8 cellular contexts compared by ENCODE assay signal in the genomic region with DNA sequence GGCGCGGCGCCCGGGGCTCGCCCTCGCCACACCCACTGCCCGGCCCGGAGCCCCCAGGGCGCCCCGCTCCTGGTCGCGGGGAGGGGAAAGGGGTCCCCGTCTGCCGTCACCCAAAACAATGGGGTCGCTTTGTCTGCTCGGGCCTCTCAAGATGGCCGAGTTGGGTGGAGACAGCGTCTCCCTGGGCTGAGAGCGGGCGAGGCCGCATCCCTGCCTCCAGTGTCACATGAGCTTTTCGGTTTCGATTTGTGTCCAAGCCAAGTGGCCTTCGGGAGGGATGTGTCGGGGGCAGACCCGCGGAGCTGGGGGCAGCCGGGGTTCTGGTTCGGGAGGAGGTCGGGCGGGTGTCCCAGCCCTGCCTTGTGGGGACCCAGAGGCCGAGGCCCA. TPM values are rescaled to one million over a fixed set of nuclear protein-coding genes. Genes with fewer than 3 reads are reported as not detected.
A peak's percentile ranks its signal among the peaks of the same experiment; 100 is the strongest.
DNase-seq lines count a peak whose midpoint lies in the region; ATAC-seq and TF ChIP-seq lines count a peak whose summit lies in the region.

No MANE protein-coding gene starts in this region.

- H3K9me3 ChIP-seq in PC-3 (ENCODE audit: low read length) (no peaks in the 10 kb centered on the region), neuron (ENCODE audit: low read length) (no peaks in the 10 kb centered on the region), thoracic aorta (no peaks in the 10 kb centered on the region)

- H3K27me3 ChIP-seq in PC-3 (ENCODE audit: low read length) (no peaks in the 10 kb centered on the region), neuron (ENCODE audit: insufficient read depth, low read length) (no peaks in the 10 kb centered on the region), thoracic aorta (replicated peaks; ENCODE audit: insufficient read depth) (no peaks in the 10 kb centered on the region)

- no peaks in the 10 kb centered on the region for H3K9me2 ChIP-seq in PC-3 (replicated peaks; ENCODE audit: low read length)

- H4K20me1 ChIP-seq in PC-3 (ENCODE audit: low read length) = peaks cover 13% of the 10 kb centered on the region; the same call in 1 of the 2 replicates

- ATAC-seq in GM19372 (IDR thresholded peaks at IDR 0.05; ENCODE audit: low read depth, unreplicated experiment) = peak; percentile 14
- peak; percentile 22 for ATAC-seq in HG03469 (IDR thresholded peaks at IDR 0.05; ENCODE audit: unreplicated experiment)
- peak; percentile 7; the same call in 1 of the 2 replicates for ATAC-seq in PC-3
- ATAC-seq in thoracic aorta (ENCODE audit: insufficient number of reproducible peaks, low FRiP score, low read depth) = peak; percentile 59

- peak overlapping the region; percentile 56 for H3K27ac ChIP-seq in PC-3 (ENCODE audit: low read length)
- peak overlapping the region; percentile 92 to 95 for H3K27ac ChIP-seq in thoracic aorta

- CTCF ChIA-PET in PC-3 (lab: Charles Lee) = no interaction called here

- H3K4me1 ChIP-seq in PC-3 (ENCODE audit: insufficient read depth, low read length) (peaks cover 50% of the 10 kb centered on the region), neuron (ENCODE audit: insufficient read depth, low read length) (peaks cover 21% of the 10 kb centered on the region), thoracic aorta (ENCODE audit: control insufficient read depth in 1 of 2, low read depth in 2 of 2) (peaks cover 10 to 37% of the 10 kb centered on the region in 2 donors)

- peaks cover 58% of the 10 kb centered on the region for H3K79me2 ChIP-seq in PC-3 (ENCODE audit: low read length)

- H3K9ac ChIP-seq in PC-3 (ENCODE audit: low read length) = peak overlapping the region; percentile 91

- H3F3A ChIP-seq in PC-3 (ENCODE audit: low read length, unreplicated experiment) = no peaks in the 10 kb centered on the region

- BruUV-seq in PC-3 (replicated peaks; lab: Mats Ljungman, UMichigan) = no TSS peak

- H2AFZ ChIP-seq in PC-3 (ENCODE audit: low read length) (no peak overlapping the region), neuron (ENCODE audit: low read depth, low read length) (peak overlapping the region; percentile 13)

- H3K4me2 ChIP-seq in PC-3 (ENCODE audit: low read length) = peak overlapping the region; percentile 88

- H3K4me3 ChIP-seq in PC-3 (ENCODE audit: low read length) (peak overlapping the region; percentile 81), fibroblast of villous mesenchyme (ENCODE audit: low read depth, low read length) (peak overlapping the region; percentile 95), neuron (ENCODE audit: low read length) (peak overlapping the region; percentile 70), thoracic aorta (peak overlapping the region; percentile 99)

- peak; percentile 82 for DNase-seq in CD1c-positive myeloid dendritic cell (ENCODE audit: extremely low spot score)
- peak; percentile 44 for DNase-seq in PC-3
- peak; percentile 49 for DNase-seq in activated gamma-delta T cell treated with Interleukin-2 at 50 U/mL for 16 hours
- DNase-seq in fibroblast of villous mesenchyme (ENCODE audit: low read depth) = peak; percentile 80
- DNase-seq in thoracic aorta (ENCODE audit: low spot score) = no peak

- intact Hi-C loops in PC-3 (cut with micrococcal nuclease) = no loop called here

- H3K36me3 ChIP-seq in PC-3 (ENCODE audit: low read depth, low read length) (peaks cover 25% of the 10 kb centered on the region), neuron (ENCODE audit: insufficient read depth, low read length) (peaks cover 15% of the 10 kb centered on the region), thoracic aorta (no peaks in the 10 kb centered on the region)

- POLR2A ChIA-PET in PC-3 (lab: Charles Lee; ENCODE audit: unreplicated experiment) = interaction anchor here (0.7 kb wide), 1 partner anchor 123 kb away, joined by 12 read pairs; no protein-coding TSS in a partner anchor

- TF ChIP-seq CTCF in PC-3 (conservative IDR thresholded peaks at IDR 0.05; ENCODE audit: low read depth, low read length) (no peak), fibroblast of villous mesenchyme (IDR thresholded peaks at IDR 0.05; ENCODE audit: insufficient read depth, low read depth, low read length) (no peak), thoracic aorta (IDR thresholded peaks at IDR 0.05) (no peak)

RNA-seq across cellular contexts. Expression of a gene that starts 0.8 kb away (rescaled TPM):
- total RNA-seq in PC-3 (2014; rRNA removed) = 606 and 701 TPM in 2 replicates
- total RNA-seq in fibroblast of villous mesenchyme = 336 and 518 TPM in 2 replicates
- 100 to 1,000 TPM; 517 to 555 TPM for total RNA-seq in thoracic aorta

Comparison
In these comparisons a context has a peak if more than half of its experiments do, and no peak if none do; other contexts are left out.
1. ATAC-seq: peak in every context shown above with its lines; median percentile 59 in thoracic aorta; 22 in HG03469; 14 in GM19372; 7 in PC-3.